In genomic region chr2:23453936-23454460, GRCh38 we compare ENCODE assay signal across 18 cellular contexts.
DNase-seq lines count a peak whose midpoint lies in the region; ATAC-seq and TF ChIP-seq lines count a peak whose summit lies in the region.
"Had no signal": no experiment of that assay in that cellular context is flagged by ENCODE, and none has a peak within 500 bp of the region (broad histone marks: within the 10 kb centered on the region; RNA-seq: fewer than 3 reads in every experiment).

No MANE protein-coding gene starts in this region.

- no peak for TF ChIP-seq CTCF in CD4-positive, alpha-beta T cell (IDR thresholded peaks at IDR 0.05)
- TF ChIP-seq CTCF in glutamatergic neuron (IDR thresholded peaks at IDR 0.05; ENCODE audit: partially characterized antibody, unreplicated experiment) (no peak), neural progenitor cell (IDR thresholded peaks at IDR 0.05) (no peak)

- H3K9ac ChIP-seq in neural progenitor cell, result no peak overlapping the region

- H3K9me3 ChIP-seq in CD4-positive, alpha-beta T cell (ENCODE audit: control insufficient read depth, low read length), result no peaks in the 10 kb centered on the region
- H3K9me3 ChIP-seq in neural progenitor cell (ENCODE audit: low read depth), result no peaks in the 10 kb centered on the region
- H3K9me3 ChIP-seq: spleen, vagina had no signal

- CTCF ChIA-PET in CD4-positive, alpha-beta T cell (lab: Charles Lee), result no interaction called here
- CTCF ChIA-PET in activated CD8-positive, alpha-beta memory T cell treated with anti-CD3 and anti-CD28 coated beads, Interleukin-2, amount 10 ng/mL, durations not matched to agents 7 days and 5 days (lab: Charles Lee), result no interaction called here

- H3K79me2 ChIP-seq in neural progenitor cell (ENCODE audit: low read depth), result no peaks in the 10 kb centered on the region

- peaks cover 14% of the 10 kb centered on the region for H3K27me3 Mint-ChIP-seq in CD4-positive, alpha-beta T cell
- H3K27me3 Mint-ChIP-seq in glutamatergic neuron (ENCODE audit: unreplicated experiment) (no peaks in the 10 kb centered on the region), neural progenitor cell (ENCODE audit: insufficient read depth, low read depth) (no peaks in the 10 kb centered on the region)
- peaks cover 39% of the 10 kb centered on the region for H3K27me3 Mint-ChIP-seq in activated CD8-positive, alpha-beta memory T cell treated with anti-CD3 and anti-CD28 coated beads, Interleukin-2, amount 10 ng/mL, durations not matched to agents 7 days and 5 days
- H3K27me3 Mint-ChIP-seq: memory B cell had no signal

- peak overlapping the region; percentile 2 for H3K27ac Mint-ChIP-seq in CD4-positive, alpha-beta T cell
- H3K27ac Mint-ChIP-seq in glutamatergic neuron (ENCODE audit: unreplicated experiment) (no peak overlapping the region), neural progenitor cell (peak overlapping the region; percentile 96)
- H3K27ac Mint-ChIP-seq in activated CD8-positive, alpha-beta memory T cell treated with anti-CD3 and anti-CD28 coated beads, Interleukin-2, amount 10 ng/mL, durations not matched to agents 7 days and 5 days, result no peak overlapping the region
- H3K27ac Mint-ChIP-seq: activated CD4-positive, alpha-beta T cell treated with anti-CD3 and anti-CD28 coated beads for 36 hours; memory B cell had no signal

- no peak overlapping the region for H2AFZ ChIP-seq in neural progenitor cell (replicated peaks)

- no peak for DNase-seq in CD4-positive, alpha-beta T cell
- peak; percentile 64 for DNase-seq in OCI-M1 (lab: John Stamatoyannopoulos, UW)
- DNase-seq in glutamatergic neuron, result no peak
- DNase-seq in neural progenitor cell (ENCODE audit: low spot score), result peak; percentile 57
- no peak for DNase-seq in hippocampal formation (lab: John Stamatoyannopoulos, UW)
- DNase-seq in HPDE6-E6E7 (ENCODE audit: extremely low spot score), result no peak
- DNase-seq in activated CD8-positive, alpha-beta memory T cell treated with anti-CD3 and anti-CD28 coated beads, Interleukin-2, amount 10 ng/mL, durations not matched to agents 7 days and 5 days, result no peak
- no peak for DNase-seq in NAMALWA (ENCODE audit: low spot score)
- DNase-seq: activated CD4-positive, alpha-beta T cell treated with anti-CD3 and anti-CD28 coated beads for 36 hours; activated CD8-positive, alpha-beta memory T cell treated with anti-CD3 and anti-CD28 coated beads, Interleukin-2, amount 50 U/mL, for 48 hours; foreskin melanocyte; NCI-H1436; NCI-H524 treated with DMSO at 0.1 percent for 48 hours; spleen; stimulated activated CD4-positive, alpha-beta T cell treated with anti-CD3 and anti-CD28 coated beads, Interleukin-4, amount 100 ng/mL, for 4 hours had no signal

- POLR2A ChIA-PET in CD4-positive, alpha-beta T cell (lab: Charles Lee), result no interaction called here

- no peak overlapping the region for H3K4me3 ChIP-seq in neural progenitor cell
- H3K4me3 ChIP-seq: spleen, vagina had no signal

- peaks cover 18% of the 10 kb centered on the region for H3K4me1 ChIP-seq in neural progenitor cell

- H3K36me3 Mint-ChIP-seq in CD4-positive, alpha-beta T cell (ENCODE audit: low read depth), result no peaks in the 10 kb centered on the region
- H3K36me3 Mint-ChIP-seq in glutamatergic neuron (ENCODE audit: unreplicated experiment), result no peaks in the 10 kb centered on the region
- peaks cover 7% of the 10 kb centered on the region for H3K36me3 Mint-ChIP-seq in neural progenitor cell
- H3K36me3 Mint-ChIP-seq in activated CD8-positive, alpha-beta memory T cell treated with anti-CD3 and anti-CD28 coated beads, Interleukin-2, amount 10 ng/mL, durations not matched to agents 7 days and 5 days, result no peaks in the 10 kb centered on the region
- H3K36me3 Mint-ChIP-seq: memory B cell had no signal

- no peak for ATAC-seq in CD4-positive, alpha-beta T cell (ENCODE audit: poor library complexity)
- ATAC-seq in activated CD8-positive, alpha-beta memory T cell treated with anti-CD3 and anti-CD28 coated beads, Interleukin-2, amount 10 ng/mL, durations not matched to agents 7 days and 5 days, result no peak
- ATAC-seq: activated CD4-positive, alpha-beta T cell treated with anti-CD3 and anti-CD28 coated beads for 36 hours; Right ventricle myocardium inferior had no signal

- H3K4me1 Mint-ChIP-seq in CD4-positive, alpha-beta T cell (ENCODE audit: low read depth), result peaks cover 35% of the 10 kb centered on the region
- peaks cover 22% of the 10 kb centered on the region for H3K4me1 Mint-ChIP-seq in glutamatergic neuron (ENCODE audit: low read depth, unreplicated experiment)
- peaks cover 39% of the 10 kb centered on the region for H3K4me1 Mint-ChIP-seq in neural progenitor cell
- peaks cover 13% of the 10 kb centered on the region for H3K4me1 Mint-ChIP-seq in activated CD8-positive, alpha-beta memory T cell treated with anti-CD3 and anti-CD28 coated beads, Interleukin-2, amount 10 ng/mL, durations not matched to agents 7 days and 5 days

- H3K4me2 ChIP-seq in neural progenitor cell, result peak overlapping the region; percentile 50

- H4K20me1 ChIP-seq in neural progenitor cell (ENCODE audit: low read depth), result no peaks in the 10 kb centered on the region

- H3K27ac ChIP-seq in CD4-positive, alpha-beta T cell (ENCODE audit: low read depth, low read length), result no peak overlapping the region
- peak overlapping the region; percentile 63 for H3K27ac ChIP-seq in neural progenitor cell
- H3K27ac ChIP-seq: spleen, vagina had no signal

- H3F3A ChIP-seq in neural progenitor cell (ENCODE audit: low read depth), result peaks cover 7% of the 10 kb centered on the region

- no peaks in the 10 kb centered on the region for H3K27me3 ChIP-seq in CD4-positive, alpha-beta T cell (ENCODE audit: control insufficient read depth, insufficient read depth, low read length)
- no peaks in the 10 kb centered on the region for H3K27me3 ChIP-seq in neural progenitor cell
- H3K27me3 ChIP-seq: vagina had no signal

- no peaks in the 10 kb centered on the region for H3K9me3 Mint-ChIP-seq in CD4-positive, alpha-beta T cell
- no peaks in the 10 kb centered on the region for H3K9me3 Mint-ChIP-seq in glutamatergic neuron (ENCODE audit: unreplicated experiment)
- no peaks in the 10 kb centered on the region for H3K9me3 Mint-ChIP-seq in neural progenitor cell
- H3K9me3 Mint-ChIP-seq in activated CD8-positive, alpha-beta memory T cell treated with anti-CD3 and anti-CD28 coated beads, Interleukin-2, amount 10 ng/mL, durations not matched to agents 7 days and 5 days (ENCODE audit: low read depth), result no peaks in the 10 kb centered on the region
- H3K9me3 Mint-ChIP-seq: memory B cell had no signal

- H3K4me3 Mint-ChIP-seq in CD4-positive, alpha-beta T cell, result no peak overlapping the region
- H3K4me3 Mint-ChIP-seq in glutamatergic neuron (ENCODE audit: unreplicated experiment) (peak overlapping the region; percentile 21), neural progenitor cell (no peak overlapping the region)
- no peak overlapping the region for H3K4me3 Mint-ChIP-seq in activated CD8-positive, alpha-beta memory T cell treated with anti-CD3 and anti-CD28 coated beads, Interleukin-2, amount 10 ng/mL, durations not matched to agents 7 days and 5 days
- H3K4me3 Mint-ChIP-seq: activated CD4-positive, alpha-beta T cell treated with anti-CD3 and anti-CD28 coated beads for 36 hours had no signal

- intact Hi-C loops in CD4-positive, alpha-beta T cell (cut with DNase I, micrococcal nuclease), result loop anchor here in 1 of 2 experiments (2.0 to 5.0 kb wide), 2 partner anchors 67 to 79 kb away; partner anchors contain the start of gene KLHL29

- no peaks in the 10 kb centered on the region for H3K36me3 ChIP-seq in neural progenitor cell
- H3K36me3 ChIP-seq: spleen, vagina had no signal

Comparison
In these comparisons a context has a peak if more than half of its experiments do, and no peak if none do; other contexts are left out.
1. DNase-seq: peak in OCI-M1 (single experiment) and neural progenitor cell (single experiment); none in CD4-positive, alpha-beta T cell (0 of 10), glutamatergic neuron (single experiment), hippocampal formation (0 of 2), HPDE6-E6E7 (single experiment), activated CD8-positive, alpha-beta memory T cell treated with anti-CD3 and anti-CD28 coated beads, Interleukin-2, amount 10 ng/mL, durations not matched to agents 7 days and 5 days (single experiment) and NAMALWA (single experiment).
2. H3K27ac Mint-ChIP-seq: peak in CD4-positive, alpha-beta T cell (single experiment) and neural progenitor cell (single experiment); none in glutamatergic neuron (single experiment) and activated CD8-positive, alpha-beta memory T cell treated with anti-CD3 and anti-CD28 coated beads, Interleukin-2, amount 10 ng/mL, durations not matched to agents 7 days and 5 days (single experiment).